8 cellular contexts compared by ENCODE assay signal in the genomic region with DNA sequence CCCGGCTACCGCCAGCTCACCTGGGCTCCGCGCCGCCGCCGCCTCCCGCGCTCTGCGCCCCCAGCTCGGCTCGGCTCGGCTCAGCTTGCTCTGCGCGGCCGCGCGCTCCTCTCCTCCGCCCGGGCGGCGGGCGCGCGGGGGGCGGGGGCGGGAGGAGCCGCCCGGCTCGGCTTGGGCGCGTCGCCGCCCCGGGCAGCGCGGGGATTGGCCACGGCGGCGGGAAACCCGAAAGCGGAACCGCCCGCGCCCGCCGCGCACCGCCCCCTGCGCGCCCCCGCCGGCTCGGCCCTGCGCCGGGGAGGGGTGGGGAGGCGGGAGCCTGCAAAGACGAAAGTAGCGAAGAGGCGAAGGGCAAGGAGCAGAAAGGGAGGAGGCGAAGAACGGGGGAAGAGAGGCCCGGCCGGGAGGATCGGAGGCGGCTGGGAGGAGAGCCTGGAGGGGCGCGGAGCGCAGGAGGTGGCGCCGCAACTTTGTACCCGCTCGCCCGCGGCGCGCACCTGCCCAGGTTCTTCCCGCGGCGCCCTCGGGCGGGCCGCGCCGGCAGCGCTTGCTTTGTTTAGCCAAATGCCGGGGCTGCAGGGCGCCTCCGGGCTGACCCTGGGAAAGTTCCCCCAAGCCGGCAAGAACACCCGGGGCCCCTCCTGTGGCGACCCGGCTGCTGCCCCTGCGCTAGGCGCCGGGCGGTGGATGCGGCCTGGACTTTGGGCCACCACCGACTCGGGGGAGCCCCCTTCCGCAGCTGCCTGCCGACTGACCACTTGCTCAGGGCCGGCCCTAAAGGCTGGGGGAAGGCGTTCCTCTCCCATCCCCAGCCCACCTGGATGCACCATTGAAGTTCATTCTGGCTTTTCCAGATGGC. TPM values are rescaled to one million over a fixed set of nuclear protein-coding genes. Genes with fewer than 3 reads are reported as not detected.
DNase-seq lines count a peak whose midpoint lies in the region; ATAC-seq and TF ChIP-seq lines count a peak whose summit lies in the region.

Gene CAMKK2 (minus strand): TSS at position 92 of the 859 bp plus-strand sequence. CDS start 22,183 bp downstream, outside the sequence.

- H3K36me3 Mint-ChIP-seq in dendritic cell treated with granulocyte-macrophage colony-stimulating factor and Interleukin-4, amounts not matched to agents 40 ng/mL and 50 ng/mL, for 4 days (ENCODE audit: low read depth), result peaks cover 11% of the 10 kb centered on the region

- no peaks in the 10 kb centered on the region for H3K9me3 Mint-ChIP-seq in dendritic cell treated with granulocyte-macrophage colony-stimulating factor and Interleukin-4, amounts not matched to agents 40 ng/mL and 50 ng/mL, for 4 days

- peak; percentile 10; the same call in 1 of the 2 replicates for TF ChIP-seq CTCF in BE2C (IDR thresholded peaks at IDR 0.05; ENCODE audit: low read depth, low read length)
- TF ChIP-seq CTCF in left lung (IDR thresholded peaks at IDR 0.05), result no peak

- H3K36me3 ChIP-seq in BE2C, result peaks cover 8% of the 10 kb centered on the region
- peaks cover 0 to 3% of the 10 kb centered on the region in 2 donors for H3K36me3 ChIP-seq in left lung

- peaks cover 48% of the 10 kb centered on the region for H3K4me1 Mint-ChIP-seq in dendritic cell treated with granulocyte-macrophage colony-stimulating factor and Interleukin-4, amounts not matched to agents 40 ng/mL and 50 ng/mL, for 4 days (ENCODE audit: low read depth)

- H3K4me3 Mint-ChIP-seq in dendritic cell treated with granulocyte-macrophage colony-stimulating factor and Interleukin-4, amounts not matched to agents 40 ng/mL and 50 ng/mL, for 4 days, result peak within 1 kb of the TSS; percentile 89

- H3K9me3 ChIP-seq in BE2C (no peaks in the 10 kb centered on the region), left lung (no peaks in the 10 kb centered on the region)

- H3K4me3 ChIP-seq in BE2C (ENCODE audit: low read depth, low read length) (peak within 1 kb of the TSS; percentile 86), left lung (peak within 1 kb of the TSS; percentile 98 to 99)

- H3K27ac Mint-ChIP-seq in dendritic cell treated with granulocyte-macrophage colony-stimulating factor and Interleukin-4, amounts not matched to agents 40 ng/mL and 50 ng/mL, for 4 days, result peak within 1 kb of the TSS; percentile 83

- H3K27me3 ChIP-seq in BE2C, result no peaks in the 10 kb centered on the region
- no peaks in the 10 kb centered on the region for H3K27me3 ChIP-seq in left lung

- DNase-seq in BE2C (peak; percentile 89), NCI-H510A treated with DMSO at 0.1 percent for 48 hours (lab: John Stamatoyannopoulos, UW) (peak; percentile 82), left lung (peak; percentile 85 to 96)
- peak; percentile 81 for DNase-seq in activated CD4-positive, alpha-beta T cell treated with anti-CD3 and anti-CD28 coated beads, Interleukin-2, amount 50 U/mL, for 1 hour
- DNase-seq in stimulated activated CD4-positive, alpha-beta T cell treated with anti-CD3 and anti-CD28 coated beads, Interleukin-2, amount 100 ng/mL, for 4 hours (ENCODE audit: low read depth), result peak; percentile 86

- intact Hi-C loops in dendritic cell treated with granulocyte-macrophage colony-stimulating factor and Interleukin-4, amounts not matched to agents 40 ng/mL and 50 ng/mL, for 4 days (cut with micrococcal nuclease), result loop anchor here (1.0 kb wide), 1 partner anchor 19 kb away; no protein-coding TSS in a partner anchor
- intact Hi-C loops in left lung (cut with DNase I), result no loop called here

- H3K4me1 ChIP-seq in BE2C (peaks cover 3% of the 10 kb centered on the region; the same call in 1 of the 2 replicates), left lung (peaks cover 18 to 67% of the 10 kb centered on the region in 2 donors)

- peak; percentile 62 for ATAC-seq in GM19043 (IDR thresholded peaks at IDR 0.05; ENCODE audit: low read depth, unreplicated experiment)
- peak; percentile 76 for ATAC-seq in HG03432 (IDR thresholded peaks at IDR 0.05; ENCODE audit: unreplicated experiment)
- ATAC-seq in left lung, result peak; percentile 94

- H3K27me3 Mint-ChIP-seq in dendritic cell treated with granulocyte-macrophage colony-stimulating factor and Interleukin-4, amounts not matched to agents 40 ng/mL and 50 ng/mL, for 4 days, result no peaks in the 10 kb centered on the region

- peak within 1 kb of the TSS; percentile 88 to 89 for H3K27ac ChIP-seq in left lung

RNA-seq across cellular contexts. Expression of gene CAMKK2, which starts in this region (rescaled TPM):
- 27.2 TPM for polyA plus RNA-seq in BE2C (2012; ENCODE audit: insufficient read depth, insufficient read length, low read depth)
- 10 to 100 TPM; 37.8 to 47.8 TPM for total RNA-seq in left lung

Comparison
In these comparisons a context has a peak if more than half of its experiments do, and no peak if none do; other contexts are left out.
1. Peak in every context shown above with its lines: DNase-seq, ATAC-seq, H3K4me3 ChIP-seq and H3K27ac ChIP-seq.